Comparison of ENCODE assay signal across 22 cellular contexts in the genomic region with DNA sequence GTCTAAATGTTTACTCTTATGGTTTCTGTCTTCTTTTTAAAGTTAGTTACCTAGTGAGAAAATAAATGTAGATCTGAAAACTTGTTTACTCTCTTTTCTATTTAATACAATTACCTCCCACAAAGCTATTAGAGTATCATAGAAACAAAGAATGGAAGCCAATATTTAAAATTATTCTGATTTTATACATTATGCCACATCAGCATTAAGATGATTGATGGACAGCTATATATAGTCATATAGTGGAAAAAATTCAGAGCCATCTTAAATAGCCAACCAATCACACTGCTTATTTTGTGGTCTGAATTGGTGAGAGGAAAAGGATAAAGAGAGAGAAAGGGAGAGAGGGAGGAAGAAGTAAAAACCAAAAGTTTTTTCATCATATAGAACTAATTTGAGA.
"Had no signal": no experiment of that assay in that cellular context is flagged by ENCODE, and none has a peak within 500 bp of the region (broad histone marks: within the 10 kb centered on the region; RNA-seq: fewer than 3 reads in every experiment).

No MANE protein-coding gene starts in this region.

- H3K27me3 ChIP-seq: esophagus muscularis mucosa, foreskin keratinocyte, gastroesophageal sphincter, hepatocyte had no signal

- H3K4me1 ChIP-seq: esophagus muscularis mucosa, foreskin keratinocyte, gastroesophageal sphincter, heart left ventricle, left ventricle myocardium inferior, lower lobe of right lung had no signal

- H2AFZ ChIP-seq: hepatocyte had no signal

- H3K27ac ChIP-seq: coronary artery, dorsolateral prefrontal cortex, esophagus muscularis mucosa, foreskin keratinocyte, gastroesophageal sphincter, heart left ventricle, hepatocyte, left ventricle myocardium inferior, lower lobe of right lung had no signal

- DNase-seq: dermis blood vessel endothelial cell; dorsolateral prefrontal cortex; effector CD4-positive, alpha-beta T cell; effector memory CD4-positive, alpha-beta T cell; foreskin keratinocyte; heart left ventricle; hypothalamus; left cardiac atrium; left ventricle myocardium inferior; lower lobe of right lung; mesenchymal stem cell; mucosa of descending colon; naive B cell; naive thymus-derived CD8-positive, alpha-beta T cell had no signal

- H3K9me3 ChIP-seq: esophagus muscularis mucosa, gastroesophageal sphincter, heart left ventricle, left ventricle myocardium inferior, lower lobe of right lung, mucosa of descending colon had no signal

- ATAC-seq: foreskin keratinocyte; gastroesophageal sphincter; heart left ventricle; left cardiac atrium; lower lobe of right lung; mucosa of descending colon; naive thymus-derived CD8-positive, alpha-beta T cell had no signal

- H3K4me3 ChIP-seq: coronary artery, dorsolateral prefrontal cortex, esophagus muscularis mucosa, gastroesophageal sphincter, heart left ventricle, hepatocyte, left ventricle myocardium inferior, lower lobe of right lung, mucosa of descending colon had no signal

- H3K36me3 ChIP-seq: esophagus muscularis mucosa, gastroesophageal sphincter, heart left ventricle, left ventricle myocardium inferior, lower lobe of right lung had no signal

- H3K4me2 ChIP-seq: hepatocyte had no signal

- FAIRE-seq: endothelial cell of umbilical vein, frontal cortex, islet of Langerhans, keratinocyte had no signal

- H3K79me2 ChIP-seq: hepatocyte had no signal
